Comparison of ENCODE assay signal across 18 cellular contexts in the genomic region with DNA sequence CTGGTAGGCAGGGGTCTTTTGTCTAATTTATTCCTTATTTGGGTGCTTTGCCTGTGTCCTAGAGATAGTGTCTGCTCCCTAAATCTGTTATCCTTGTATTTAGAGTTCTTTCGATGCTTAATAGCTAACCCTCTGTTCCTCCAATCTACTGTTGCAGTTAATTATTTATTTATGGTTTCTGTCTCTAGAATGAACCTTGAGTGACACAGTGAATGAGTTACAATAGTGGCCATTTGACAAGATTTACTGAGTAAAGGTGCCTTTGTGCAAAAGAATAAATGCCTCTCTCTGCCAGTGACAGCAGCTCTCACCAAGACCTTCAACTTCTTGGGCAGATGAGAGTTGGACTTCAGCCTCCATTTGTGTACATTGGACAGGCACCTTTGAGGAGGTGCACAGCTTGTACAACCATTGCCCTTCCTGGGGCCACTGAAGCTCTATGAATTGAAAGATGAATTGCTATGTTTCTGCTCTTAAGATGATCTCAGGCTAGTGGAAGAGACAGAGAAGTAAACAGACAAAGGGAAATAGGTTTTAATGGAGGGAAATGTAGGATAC.
A peak's percentile ranks its signal among the peaks of the same experiment; 100 is the strongest.
DNase-seq lines count a peak whose midpoint lies in the region; ATAC-seq and TF ChIP-seq lines count a peak whose summit lies in the region.
"Had no signal": no experiment of that assay in that cellular context is flagged by ENCODE, and none has a peak within 500 bp of the region (broad histone marks: within the 10 kb centered on the region; RNA-seq: fewer than 3 reads in every experiment).

No MANE protein-coding gene starts in this region.

- H3K4me3 ChIP-seq in Loucy (ENCODE audit: low read length, poor library complexity, severe bottlenecking) (no peak overlapping the region), transverse colon (no peak overlapping the region)
- H3K4me3 ChIP-seq: tibial nerve had no signal

- peak overlapping the region; percentile 97 for H2AFZ ChIP-seq in Loucy (ENCODE audit: low read length)

- no peaks in the 10 kb centered on the region for H3K4me1 Mint-ChIP-seq in osteocyte (ENCODE audit: unreplicated experiment)
- H3K4me1 Mint-ChIP-seq: nephron had no signal

- no peak for TF ChIP-seq CTCF in Loucy (conservative IDR thresholded peaks at IDR 0.05; ENCODE audit: low read length)
- no peak for TF ChIP-seq CTCF in transverse colon (IDR thresholded peaks at IDR 0.05)
- TF ChIP-seq CTCF in osteocyte (IDR thresholded peaks at IDR 0.05), result no peak

- H3K9me3 Mint-ChIP-seq in osteocyte (ENCODE audit: unreplicated experiment), result no peaks in the 10 kb centered on the region
- H3K9me3 Mint-ChIP-seq: nephron had no signal

- no peak overlapping the region for H3K9ac ChIP-seq in Loucy (ENCODE audit: low read depth, low read length, poor library complexity, severe bottlenecking)
- H3K9ac ChIP-seq: KMS-11 had no signal

- ATAC-seq in GM19438 (IDR thresholded peaks at IDR 0.05; ENCODE audit: low read depth, unreplicated experiment), result peak; percentile 34
- ATAC-seq in HG02943 (IDR thresholded peaks at IDR 0.05; ENCODE audit: low read depth, unreplicated experiment), result peak; percentile 67

- H3K27me3 ChIP-seq in Loucy (ENCODE audit: insufficient read depth, low read length, poor library complexity, severe bottlenecking), result no peaks in the 10 kb centered on the region
- H3K27me3 ChIP-seq in transverse colon, result no peaks in the 10 kb centered on the region
- H3K27me3 ChIP-seq: BE2C, tibial nerve had no signal

- H3F3A ChIP-seq in Loucy (ENCODE audit: low read depth), result no peaks in the 10 kb centered on the region

- H3K27ac ChIP-seq in transverse colon, result no peak overlapping the region
- H3K27ac ChIP-seq: KMS-11, tibial nerve had no signal

- in situ Hi-C loops in transverse colon (cut with MboI; ENCODE audit: low pct_ligation_motif_present in 1 of 4, low pct_unique_long_range_greater_than_20kb in 1 of 4, low sequenced_read_pairs in 3 of 4), result no loop called here

- WGBS in transverse colon (ENCODE audit: low coverage in 1 of 2), 2 donors, result 77% methylated on average over 1 of the region's 1 CpG

- H3K4me1 ChIP-seq in Loucy (ENCODE audit: insufficient read depth, low read length, poor library complexity, severe bottlenecking) (peaks cover 3% of the 10 kb centered on the region), transverse colon (peaks cover 0 to 3% (median 0%) of the 10 kb centered on the region in 4 donors)
- H3K4me1 ChIP-seq: BE2C, tibial nerve had no signal

- TF ChIP-seq POLR2A in transverse colon (IDR thresholded peaks at IDR 0.05), result no peak

- no peaks in the 10 kb centered on the region for H4K20me1 ChIP-seq in Loucy (ENCODE audit: insufficient read depth, low read length, poor library complexity, severe bottlenecking)

- H3K4me3 Mint-ChIP-seq in osteocyte (ENCODE audit: unreplicated experiment), result no peak overlapping the region
- H3K4me3 Mint-ChIP-seq: nephron had no signal

- H3K27ac Mint-ChIP-seq in osteocyte (ENCODE audit: unreplicated experiment), result no peak overlapping the region
- H3K27ac Mint-ChIP-seq: nephron had no signal

- H3K36me3 ChIP-seq in Loucy (ENCODE audit: insufficient read depth, low read length), result no peaks in the 10 kb centered on the region
- H3K36me3 ChIP-seq in transverse colon, result no peaks in the 10 kb centered on the region
- H3K36me3 ChIP-seq: BE2C, tibial nerve had no signal

- intact Hi-C loops in transverse colon (cut with DNase I; ENCODE audit: low total_unique reads), result no loop called here

- H3K4me2 ChIP-seq in Loucy (ENCODE audit: low read depth, low read length, poor library complexity, severe bottlenecking), result no peak overlapping the region
- H3K4me2 ChIP-seq: KMS-11 had no signal

- H3K9me2 ChIP-seq in Loucy (replicated peaks; ENCODE audit: low read depth, low read length), result no peaks in the 10 kb centered on the region

- H3K9me3 ChIP-seq in Loucy (ENCODE audit: insufficient read depth, low read depth, low read length), result no peaks in the 10 kb centered on the region
- no peaks in the 10 kb centered on the region for H3K9me3 ChIP-seq in transverse colon
- H3K9me3 ChIP-seq: BE2C, tibial nerve had no signal

- H3K79me2 ChIP-seq in Loucy (ENCODE audit: insufficient read depth, low read length), result no peaks in the 10 kb centered on the region

- H3K27me3 Mint-ChIP-seq in osteocyte (ENCODE audit: unreplicated experiment), result peaks cover 2% of the 10 kb centered on the region

- TF ChIP-seq EP300 in transverse colon (IDR thresholded peaks at IDR 0.05; ENCODE audit: low read depth), result no peak

- DNase-seq in transverse colon (peak; percentile 10), AML-193 (lab: John Stamatoyannopoulos, UW) (no peak), osteocyte (ENCODE audit: extremely low spot score, unreplicated experiment) (no peak)
- DNase-seq in stimulated activated CD4-positive, alpha-beta T cell treated with anti-CD3 and anti-CD28 coated beads, Interleukin-4, amount 100 ng/mL, for 1 hour, result no peak
- DNase-seq: activated CD4-positive, alpha-beta T cell treated with anti-CD3 and anti-CD28 coated beads for 1 hour; activated effector memory CD4-positive, alpha-beta T cell treated with Interleukin-2 at 50 U/mL for 16 hours; BE2C; effector CD8-positive, alpha-beta T cell; islet precursor cell; stimulated activated CD4-positive, alpha-beta T cell treated with anti-CD3 and anti-CD28 coated beads, Interleukin-12 subunit alpha, Interleukin-12 subunit beta, amount 100 ng/mL, for 4 hours; stimulated activated naive CD4-positive, alpha-beta T cell; T1000 had no signal

- no peaks in the 10 kb centered on the region for H3K36me3 Mint-ChIP-seq in osteocyte (ENCODE audit: unreplicated experiment)
